In the genomic region with DNA sequence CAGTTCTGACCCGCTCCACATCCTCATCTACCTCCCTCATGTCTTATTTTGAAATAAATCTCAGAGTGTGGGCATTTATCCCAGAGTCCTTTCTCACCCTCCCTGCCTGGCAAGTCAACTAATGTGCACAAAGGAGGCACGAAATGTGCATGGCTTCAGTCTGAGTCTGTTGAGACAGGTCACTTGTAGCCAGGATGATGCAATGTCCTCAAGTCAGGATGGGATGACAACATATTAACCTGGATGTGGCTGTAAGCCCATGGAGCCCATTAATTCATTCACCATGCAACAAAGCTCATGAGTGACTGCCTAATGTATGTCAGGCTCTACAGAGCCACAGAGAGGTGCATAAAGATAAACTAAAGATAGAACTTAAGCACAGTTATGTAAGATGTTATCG, we compare ENCODE assay signal across 24 cellular contexts. TPM values are rescaled to one million over a fixed set of nuclear protein-coding genes. Genes with fewer than 3 reads are reported as not detected.
"Had no signal": no experiment of that assay in that cellular context is flagged by ENCODE, and none has a peak within 500 bp of the region (broad histone marks: within the 10 kb centered on the region; RNA-seq: fewer than 3 reads in every experiment).

No MANE protein-coding gene starts in this region.

- ATAC-seq: gastroesophageal sphincter; left cardiac atrium; naive thymus-derived CD4-positive, alpha-beta T cell; psoas muscle; stimulated activated naive CD8-positive, alpha-beta T cell treated with anti-CD3 and anti-CD28 coated beads, Interleukin-15, Interleukin-2, amounts not matched to agents 100 U/mL and 50 U/mL, for 24 hours had no signal

- H3K4me1 ChIP-seq: colonic mucosa, esophagus muscularis mucosa, gastroesophageal sphincter, left ventricle myocardium inferior, psoas muscle, sigmoid colon, tibial nerve had no signal

- H3K9me3 ChIP-seq: colonic mucosa, esophagus muscularis mucosa, gastroesophageal sphincter, left ventricle myocardium inferior, neutrophil, psoas muscle, sigmoid colon, tibial nerve had no signal

- H3K36me3 ChIP-seq: colonic mucosa, esophagus muscularis mucosa, gastroesophageal sphincter, left ventricle myocardium inferior, neutrophil, sigmoid colon, tibial nerve had no signal

- H3K27ac ChIP-seq: colonic mucosa, esophagus muscularis mucosa, gastroesophageal sphincter, left ventricle myocardium inferior, neutrophil, psoas muscle, sigmoid colon, tibial nerve had no signal

- FAIRE-seq: kidney, small intestine had no signal

- H3K27me3 ChIP-seq: colonic mucosa, esophagus muscularis mucosa, gastroesophageal sphincter, sigmoid colon, tibial nerve had no signal

- DNase-seq: colonic mucosa; dermis blood vessel endothelial cell; endodermal cell; glutamatergic neuron; immature natural killer cell; kidney; left cardiac atrium; left ventricle myocardium inferior; mesenchymal stem cell; nephron progenitor cell; psoas muscle; sigmoid colon; small intestine; stimulated activated CD4-positive, alpha-beta T cell treated with anti-CD3 and anti-CD28 coated beads, Interleukin-12 subunit alpha, Interleukin-12 subunit beta, amount 100 ng/mL, for 4 hours; stimulated activated CD4-positive, alpha-beta T cell treated with anti-CD3 and anti-CD28 coated beads, Interleukin-2, amount 100 ng/mL, for 48 hours; stimulated activated naive CD8-positive, alpha-beta T cell treated with anti-CD3 and anti-CD28 coated beads, Interleukin-15, Interleukin-2, amounts not matched to agents 100 U/mL and 50 U/mL, for 24 hours had no signal

- H3K4me3 ChIP-seq: colonic mucosa, esophagus muscularis mucosa, gastroesophageal sphincter, left ventricle myocardium inferior, lung, psoas muscle, sigmoid colon, tibial nerve had no signal

RNA-seq across cellular contexts. Expression of a gene that starts 34.5 kb away (rescaled TPM):
- total RNA-seq: cardiac septum, dermis blood vessel endothelial cell, fibroblast of villous mesenchyme, left cardiac atrium, left ventricle myocardium inferior, psoas muscle had no signal
- polyA plus RNA-seq: immature natural killer cell, psoas muscle had no signal
